In genomic region chr16:88651276-88651988, GRCh38 we compare ENCODE assay signal across 6 cellular contexts. TPM values are rescaled to one million over a fixed set of nuclear protein-coding genes. Genes with fewer than 3 reads are reported as not detected.
DNase-seq lines count a peak whose midpoint lies in the region; ATAC-seq lines count a peak whose summit lies in the region.

No MANE protein-coding gene starts in this region.

- DNase-seq in activated T-cell treated with anti-CD3 and anti-CD28 coated beads, Interleukin-2, amount 50 U/mL, for 72 hours = peak; percentile 86 to 93
- DNase-seq in left colon (peak; percentile 70 to 79), islet precursor cell (no peak)

- peaks cover 14% of the 10 kb centered on the region for H3K4me1 Mint-ChIP-seq in activated T-cell treated with anti-CD3 and anti-CD28 coated beads, Interleukin-2, amount 50 U/mL, for 72 hours (ENCODE audit: low read depth)

- ATAC-seq in GM19025 (IDR thresholded peaks at IDR 0.05; ENCODE audit: low read depth, unreplicated experiment) (peak; percentile 63), HG03565 (IDR thresholded peaks at IDR 0.05; ENCODE audit: unreplicated experiment) (peak; percentile 55), left colon (peak; percentile 11)
- ATAC-seq in activated T-cell treated with anti-CD3 and anti-CD28 coated beads, Interleukin-2, amount 50 U/mL, for 72 hours (replicated peaks in 1 of 2) = peak; percentile 87 to 93

- peaks cover 8 to 9% of the 10 kb centered on the region in 2 donors for H3K36me3 Mint-ChIP-seq in activated T-cell treated with anti-CD3 and anti-CD28 coated beads, Interleukin-2, amount 50 U/mL, for 72 hours (ENCODE audit: insufficient read depth in 2 of 2)

- peak overlapping the region; percentile 92 to 93 for H3K4me3 Mint-ChIP-seq in activated T-cell treated with anti-CD3 and anti-CD28 coated beads, Interleukin-2, amount 50 U/mL, for 72 hours

- intact Hi-C loops in left colon (cut with DNase I, micrococcal nuclease) = no loop called here

- no peaks in the 10 kb centered on the region for H3K9me3 Mint-ChIP-seq in activated T-cell treated with anti-CD3 and anti-CD28 coated beads, Interleukin-2, amount 50 U/mL, for 72 hours

- peak overlapping the region; percentile 59 for H3K27ac Mint-ChIP-seq in activated T-cell treated with anti-CD3 and anti-CD28 coated beads, Interleukin-2, amount 50 U/mL, for 72 hours

- H3K27ac ChIP-seq in temporal lobe (ENCODE audit: low read depth, low read length) = peak overlapping the region; percentile 40

- no peaks in the 10 kb centered on the region for H3K27me3 Mint-ChIP-seq in activated T-cell treated with anti-CD3 and anti-CD28 coated beads, Interleukin-2, amount 50 U/mL, for 72 hours (ENCODE audit: low read depth)

RNA-seq across cellular contexts. Expression of gene CYBA, which starts 0.6 kb away (rescaled TPM):
- total RNA-seq in activated T-cell treated with anti-CD3 and anti-CD28 coated beads, Interleukin-2, amount 50 U/mL, for 72 hours = 100 to 1,000 TPM; 199 to 318 TPM
- 100 to 1,000 TPM; 277 to 382 TPM for total RNA-seq in left colon
- 13.5 TPM for total RNA-seq in temporal lobe

RNA-seq across cellular contexts. Expression of gene MVD, which starts 11.5 kb away (rescaled TPM):
- total RNA-seq in activated T-cell treated with anti-CD3 and anti-CD28 coated beads, Interleukin-2, amount 50 U/mL, for 72 hours = 10 to 100 TPM; 64.5 to 80.5 TPM
- total RNA-seq in left colon (100 to 1,000 TPM in 1 of 2 donors, 10 to 100 TPM in 1; 74.3 to 191 TPM), temporal lobe (48.9 TPM)

RNA-seq across cellular contexts. Expression of gene IL17C, which starts 13.1 kb away (rescaled TPM):
- total RNA-seq in activated T-cell treated with anti-CD3 and anti-CD28 coated beads, Interleukin-2, amount 50 U/mL, for 72 hours = under 1 TPM in 1 of 2 donors, not detected in 1; 0.41 TPM
- not detected for total RNA-seq in left colon
- total RNA-seq in temporal lobe = not detected

RNA-seq across cellular contexts. Expression of gene SNAI3, which starts 34.9 kb away (rescaled TPM):
- total RNA-seq in activated T-cell treated with anti-CD3 and anti-CD28 coated beads, Interleukin-2, amount 50 U/mL, for 72 hours = 10 to 100 TPM in 1 of 2 donors, 1 to 10 TPM in 1; 8.4 to 10.5 TPM
- total RNA-seq in left colon (under 1 TPM; 0.15 to 0.92 TPM), temporal lobe (under 0.01 TPM)

RNA-seq across cellular contexts. Expression of gene RNF166, which starts 54.8 kb away (rescaled TPM):
- 10 to 100 TPM; 58.6 to 64.5 TPM for total RNA-seq in activated T-cell treated with anti-CD3 and anti-CD28 coated beads, Interleukin-2, amount 50 U/mL, for 72 hours
- total RNA-seq in left colon (10 to 100 TPM; 11.4 to 12.0 TPM), temporal lobe (7.9 TPM)

Comparison
In these comparisons a context has a peak if more than half of its experiments do, and no peak if none do; other contexts are left out.
1. ATAC-seq: peak in every context shown above with its lines; median percentile 90 in activated T-cell treated with anti-CD3 and anti-CD28 coated beads, Interleukin-2, amount 50 U/mL, for 72 hours; 63 in GM19025; 55 in HG03565; 11 in left colon.
2. RNA of gene CYBA, which starts 0.6 kb away (total RNA-seq): 277 to 382 TPM in left colon and 199 to 318 TPM in activated T-cell treated with anti-CD3 and anti-CD28 coated beads, Interleukin-2, amount 50 U/mL, for 72 hours; 13.5 TPM in temporal lobe (single experiment); every median in the first group is over 10 times any median in the second.